Comparison of ENCODE assay signal across 20 cellular contexts in the genomic region with DNA sequence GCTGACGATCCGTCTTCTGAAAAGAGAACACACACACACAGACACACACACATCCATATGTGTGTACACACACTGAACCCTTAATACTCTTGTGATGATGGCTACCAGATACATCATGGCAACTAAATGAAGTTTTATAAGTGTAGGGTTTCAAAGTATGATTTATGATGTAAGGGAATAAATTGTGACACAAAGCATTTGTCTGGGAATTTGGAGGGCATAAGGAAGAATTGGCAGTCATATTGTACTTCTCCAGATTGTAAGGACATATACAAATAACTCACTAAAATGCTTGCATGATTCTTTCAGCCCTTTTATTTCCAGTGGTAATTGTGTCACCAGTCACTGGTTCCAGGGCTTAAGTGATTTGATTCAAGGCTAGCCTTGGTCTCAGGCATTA.
DNase-seq lines count a peak whose midpoint lies in the region; ATAC-seq, FAIRE-seq and TF ChIP-seq lines count a peak whose summit lies in the region.
"Had no signal": no experiment of that assay in that cellular context is flagged by ENCODE, and none has a peak within 500 bp of the region (broad histone marks: within the 10 kb centered on the region; RNA-seq: fewer than 3 reads in every experiment).

No MANE protein-coding gene starts in this region.

- CTCF ChIA-PET in activated naive CD4-positive, alpha-beta T cell treated with anti-CD3 and anti-CD28 coated beads, Interleukin-2, amount 10 ng/mL, durations not matched to agents 7 days and 5 days (lab: Charles Lee): no interaction called here

- H3K27me3 ChIP-seq in ovary: no peaks in the 10 kb centered on the region

- no peaks in the 10 kb centered on the region for H3K27me3 Mint-ChIP-seq in activated naive CD4-positive, alpha-beta T cell treated with anti-CD3 and anti-CD28 coated beads, Interleukin-2, amount 10 ng/mL, durations not matched to agents 7 days and 5 days
- H3K27me3 Mint-ChIP-seq: CD4-positive, alpha-beta T cell; IgD-negative memory B cell had no signal

- H3K4me1 Mint-ChIP-seq in activated naive CD4-positive, alpha-beta T cell treated with anti-CD3 and anti-CD28 coated beads, Interleukin-2, amount 10 ng/mL, durations not matched to agents 7 days and 5 days: no peaks in the 10 kb centered on the region
- H3K4me1 Mint-ChIP-seq: IgD-negative memory B cell had no signal

- 56 to 88% (median 82%) methylated on average over 2 of the region's 2 CpGs for WGBS in ovary, 3 donors

- no peaks in the 10 kb centered on the region for H3K36me3 ChIP-seq in SK-N-MC (ENCODE audit: insufficient read depth, low read length)
- H3K36me3 ChIP-seq in ovary: no peaks in the 10 kb centered on the region
- H3K36me3 ChIP-seq: HAP-1 had no signal

- DNase-seq in D721Med (ENCODE audit: insufficient read length, low spot score) (no peak), NCI-H82 (lab: John Stamatoyannopoulos, UW) (peak; percentile 80), SK-N-MC (ENCODE audit: low read depth, low spot score) (no peak), ovary (no peak)
- no peak for DNase-seq in activated naive CD4-positive, alpha-beta T cell treated with anti-CD3 and anti-CD28 coated beads, Interleukin-2, amount 10 ng/mL, durations not matched to agents 7 days and 5 days
- DNase-seq: AML-193; Caco-2; CD4-positive, alpha-beta T cell; DMS153; DMS79 treated with DMSO at 0.1 percent for 48 hours; GF-D8; GM23248 had no signal

- H3K4me3 Mint-ChIP-seq in activated naive CD4-positive, alpha-beta T cell treated with anti-CD3 and anti-CD28 coated beads, Interleukin-2, amount 10 ng/mL, durations not matched to agents 7 days and 5 days: no peak overlapping the region
- H3K4me3 Mint-ChIP-seq: CD4-positive, alpha-beta T cell; IgD-negative memory B cell had no signal

- ATAC-seq in GM18858 (IDR thresholded peaks at IDR 0.05; ENCODE audit: unreplicated experiment): no peak
- ATAC-seq: GM12878, HepG2 had no signal

- H3K9ac ChIP-seq in SK-N-MC (ENCODE audit: insufficient read length): no peak overlapping the region
- H3K9ac ChIP-seq: GM23248 had no signal

- H3K27ac ChIP-seq in SK-N-MC (peak overlapping the region; percentile 79), ovary (no peak overlapping the region)
- H3K27ac ChIP-seq: C4-2B, GM23248 had no signal

- TF ChIP-seq EP300 in ovary (IDR thresholded peaks at IDR 0.05): no peak

- H3K4me1 ChIP-seq in ovary (ENCODE audit: insufficient read depth): no peaks in the 10 kb centered on the region
- H3K4me1 ChIP-seq: Caco-2 had no signal

- intact Hi-C loops in ovary (cut with DNase I): no loop called here

- TF ChIP-seq POLR2A in ovary (IDR thresholded peaks at IDR 0.05): no peak

- H3K9me3 Mint-ChIP-seq in activated naive CD4-positive, alpha-beta T cell treated with anti-CD3 and anti-CD28 coated beads, Interleukin-2, amount 10 ng/mL, durations not matched to agents 7 days and 5 days: peaks cover 5% of the 10 kb centered on the region

- no peaks in the 10 kb centered on the region for H3K36me3 Mint-ChIP-seq in activated naive CD4-positive, alpha-beta T cell treated with anti-CD3 and anti-CD28 coated beads, Interleukin-2, amount 10 ng/mL, durations not matched to agents 7 days and 5 days
- H3K36me3 Mint-ChIP-seq: IgD-negative memory B cell had no signal

- TF ChIP-seq CTCF in D721Med (IDR thresholded peaks at IDR 0.05; ENCODE audit: insufficient read depth, missing control alignments): no peak
- TF ChIP-seq CTCF in ovary (IDR thresholded peaks at IDR 0.05): no peak

- peak; percentile 70 for FAIRE-seq in D721Med (lab: Jason Lieb, UNC)
- FAIRE-seq: A204.1, GM12878, GM19239, HepG2 had no signal

- H3K9me3 ChIP-seq in SK-N-MC (ENCODE audit: low read depth, low read length): no peaks in the 10 kb centered on the region
- H3K9me3 ChIP-seq in ovary: no peaks in the 10 kb centered on the region
- H3K9me3 ChIP-seq: Caco-2, HAP-1 had no signal

- no peak overlapping the region for H3K27ac Mint-ChIP-seq in activated naive CD4-positive, alpha-beta T cell treated with anti-CD3 and anti-CD28 coated beads, Interleukin-2, amount 10 ng/mL, durations not matched to agents 7 days and 5 days
- H3K27ac Mint-ChIP-seq: CD4-positive, alpha-beta T cell; IgD-negative memory B cell had no signal

- H3K4me3 ChIP-seq in SK-N-MC: peak overlapping the region; percentile 47
- no peak overlapping the region for H3K4me3 ChIP-seq in ovary
- H3K4me3 ChIP-seq: GM12878, GM23248, HAP-1 had no signal
